ENCODE assay signal across 8 cellular contexts in genomic region chr5:154753792-154754191, GRCh38. TPM values are rescaled to one million over a fixed set of nuclear protein-coding genes. Genes with fewer than 3 reads are reported as not detected.
DNase-seq lines count a peak whose midpoint lies in the region; TF ChIP-seq lines count a peak whose summit lies in the region.

No MANE protein-coding gene starts in this region.

- no peaks in the 10 kb centered on the region for H3K36me3 ChIP-seq in ascending aorta
- no peaks in the 10 kb centered on the region for H3K36me3 ChIP-seq in iPS-18a (ENCODE audit: control insufficient read depth, low read depth, low read length)
- no peaks in the 10 kb centered on the region for H3K36me3 ChIP-seq in smooth muscle cell (ENCODE audit: low read depth)

- H3K79me2 ChIP-seq in smooth muscle cell (ENCODE audit: low read depth) = peaks cover 33% of the 10 kb centered on the region

- WGBS in smooth muscle cell (ENCODE audit: low lambda C conversion rate) = 5% methylated on average over 5 of the region's 5 CpGs

- H3K4me3 ChIP-seq in ascending aorta (peak overlapping the region; percentile 59 to 79), iPS-18a (ENCODE audit: low read length) (peak overlapping the region; percentile 64), smooth muscle cell (peak overlapping the region; percentile 40)

- H4K20me1 ChIP-seq in smooth muscle cell (ENCODE audit: low read depth) = peaks cover 18% of the 10 kb centered on the region

- peak; percentile 41 for DNase-seq in Ammon's horn (ENCODE audit: low spot score)
- DNase-seq in HT-29 (ENCODE audit: low spot score) = peak; percentile 48
- DNase-seq in ascending aorta (ENCODE audit: low spot score in 2 of 2) = peak in 1 of 2 donors; percentile 91
- no peak for DNase-seq in smooth muscle cell (lab: John Stamatoyannopoulos, UW; ENCODE audit: unreplicated experiment)
- no peak for DNase-seq in stimulated activated CD4-positive, alpha-beta T cell treated with anti-CD3 and anti-CD28 coated beads, Interleukin-4, amount 100 ng/mL, for 24 hours
- no peak for DNase-seq in SW 1271 (lab: John Stamatoyannopoulos, UW)
- DNase-seq in HPDE6-E6E7 (ENCODE audit: extremely low spot score) = no peak

- TF ChIP-seq CTCF in ascending aorta (IDR thresholded peaks at IDR 0.05) (no peak), smooth muscle cell (IDR thresholded peaks at IDR 0.05; ENCODE audit: borderline replicate concordance, insufficient read depth, poor library complexity, severe bottlenecking) (no peak)

- intact Hi-C loops in ascending aorta (cut with DNase I) = loop anchor here (2.0 to 10.0 kb wide), 3 partner anchors 59 to 279 kb away; partner anchors contain the start of gene HAND1

- H2AFZ ChIP-seq in smooth muscle cell (ENCODE audit: low read depth) = peak overlapping the region; percentile 84

- H3K4me2 ChIP-seq in smooth muscle cell = peak overlapping the region; percentile 83

- peak overlapping the region; percentile 90 for H3K9ac ChIP-seq in iPS-18a (ENCODE audit: low read length)
- peak overlapping the region; percentile 62 for H3K9ac ChIP-seq in smooth muscle cell (ENCODE audit: low read depth)

- H3K27ac ChIP-seq in ascending aorta (peak overlapping the region; percentile 94 to 96), iPS-18a (ENCODE audit: low read length) (no peak overlapping the region), smooth muscle cell (ENCODE audit: low read depth) (peak overlapping the region; percentile 88)

- peaks cover 11% of the 10 kb centered on the region for H3F3A ChIP-seq in smooth muscle cell (ENCODE audit: low read depth)

- no peaks in the 10 kb centered on the region for H3K27me3 ChIP-seq in ascending aorta
- no peaks in the 10 kb centered on the region for H3K27me3 ChIP-seq in iPS-18a (ENCODE audit: control insufficient read depth, insufficient read depth, low read length)
- no peaks in the 10 kb centered on the region for H3K27me3 ChIP-seq in smooth muscle cell (ENCODE audit: low read depth)

- no peaks in the 10 kb centered on the region for H3K9me3 ChIP-seq in ascending aorta
- H3K9me3 ChIP-seq in iPS-18a (ENCODE audit: control insufficient read depth, low read depth, low read length) = no peaks in the 10 kb centered on the region
- no peaks in the 10 kb centered on the region for H3K9me3 ChIP-seq in smooth muscle cell (replicated peaks; ENCODE audit: low read depth)

- H3K4me1 ChIP-seq in ascending aorta (peaks cover 10 to 23% of the 10 kb centered on the region in 2 donors), iPS-18a (ENCODE audit: control insufficient read depth, low read depth, low read length) (peaks cover 23% of the 10 kb centered on the region), smooth muscle cell (ENCODE audit: low read depth) (peaks cover 23% of the 10 kb centered on the region)

RNA-seq across cellular contexts. Expression of gene LARP1, which starts 1.4 kb away (rescaled TPM):
- 117 and 123 TPM in 2 replicates for total RNA-seq in HT-29 (2014; rRNA removed; shearing (Covaris generic))
- 105 TPM for total RNA-seq in ascending aorta
- 44.1 and 44.9 TPM in 2 replicates for total RNA-seq in smooth muscle cell
- polyA plus RNA-seq in smooth muscle cell = 31.3 and 47.4 TPM in 2 replicates

Comparison
In these comparisons a context has a peak if more than half of its experiments do, and no peak if none do; other contexts are left out.
1. DNase-seq: peak in Ammon's horn (single experiment) and HT-29 (single experiment); none in smooth muscle cell (single experiment), stimulated activated CD4-positive, alpha-beta T cell treated with anti-CD3 and anti-CD28 coated beads, Interleukin-4, amount 100 ng/mL, for 24 hours (single experiment), SW 1271 (0 of 2) and HPDE6-E6E7 (single experiment).
2. Peak in every context shown above with its lines, with median percentiles within 50 percentile points of each other: H3K4me3 ChIP-seq.